Comparison of ENCODE assay signal across 8 cellular contexts in the genomic region with DNA sequence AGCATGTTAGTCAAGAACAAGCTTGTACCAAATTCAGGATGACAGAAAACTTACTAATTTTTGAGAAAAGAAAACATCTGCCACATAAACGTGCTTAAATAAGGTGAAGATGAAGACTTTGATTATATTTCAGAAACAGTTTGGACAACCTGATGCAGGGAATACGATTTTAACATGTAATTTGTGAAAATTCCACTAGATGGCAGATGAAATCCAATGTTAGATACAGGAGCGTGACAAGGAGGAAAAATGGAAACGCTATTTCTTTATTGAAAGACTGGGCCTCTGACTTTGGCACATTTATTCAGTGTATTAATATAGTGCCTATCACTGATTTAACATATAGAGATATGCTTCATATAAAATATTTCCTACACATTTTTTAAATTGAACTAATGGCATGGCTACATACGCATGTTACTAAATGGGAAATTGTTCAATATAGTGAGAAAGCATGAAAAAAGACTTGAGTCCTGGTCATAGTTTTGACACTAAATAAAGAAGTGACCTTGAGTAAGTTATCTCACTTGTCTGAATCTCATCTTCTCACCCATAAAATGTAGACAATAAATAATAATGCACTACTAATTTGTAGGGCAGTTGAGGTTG.
DNase-seq lines count a peak whose midpoint lies in the region; ATAC-seq, FAIRE-seq and TF ChIP-seq lines count a peak whose summit lies in the region.

No MANE protein-coding gene starts in this region.

- TF ChIP-seq POLR2A in tibial nerve (IDR thresholded peaks at IDR 0.05), result no peak

- H3K4me1 ChIP-seq in tibial nerve, result peaks cover 0 to 14% (median 2%) of the 10 kb centered on the region in 4 donors

- no peak for TF ChIP-seq EP300 in tibial nerve (IDR thresholded peaks at IDR 0.05)

- H3K27ac ChIP-seq in tibial nerve, result peak overlapping the region in 1 of 4 donors; percentile 29

- WGBS in tibial nerve, 2 donors, result 19 to 20% methylated on average over 5 of the region's 5 CpGs

- peak; percentile 95 for FAIRE-seq in A204.1 (lab: Jason Lieb, UNC)

- H3K4me3 ChIP-seq in tibial nerve, result no peak overlapping the region

- peaks cover 0 to 10% (median 2%) of the 10 kb centered on the region in 4 donors for H3K9me3 ChIP-seq in tibial nerve

- peak; percentile 43 to 86 (median 63) for TF ChIP-seq CTCF in tibial nerve (IDR thresholded peaks at IDR 0.05)

- no peaks in the 10 kb centered on the region for H3K36me3 ChIP-seq in tibial nerve

- no peaks in the 10 kb centered on the region for H3K27me3 ChIP-seq in tibial nerve

- DNase-seq in NCI-H2107 treated with DMSO at 0.1 percent for 48 hours (lab: John Stamatoyannopoulos, UW; ENCODE audit: unreplicated experiment) (peak; percentile 82), amniotic epithelial cell (ENCODE audit: low read depth) (peak; percentile 47), inferior parietal cortex (ENCODE audit: extremely low spot score) (peak; percentile 88), tibial nerve (ENCODE audit: low spot score in 2 of 2) (no peak), cortex of kidney (lab: John Stamatoyannopoulos, UW) (no peak)

- ATAC-seq in GM18499 (IDR thresholded peaks at IDR 0.05; ENCODE audit: insufficient read depth, unreplicated experiment) (peak; percentile 74), HG02973 (IDR thresholded peaks at IDR 0.05; ENCODE audit: unreplicated experiment) (peak; percentile 79)

Comparison
In these comparisons a context has a peak if more than half of its experiments do, and no peak if none do; other contexts are left out.
1. DNase-seq: peak in NCI-H2107 treated with DMSO at 0.1 percent for 48 hours (single experiment), amniotic epithelial cell (single experiment) and inferior parietal cortex (single experiment); none in tibial nerve (0 of 2) and cortex of kidney (single experiment).